ENCODE assay signal across 1 cellular context in the genomic region with DNA sequence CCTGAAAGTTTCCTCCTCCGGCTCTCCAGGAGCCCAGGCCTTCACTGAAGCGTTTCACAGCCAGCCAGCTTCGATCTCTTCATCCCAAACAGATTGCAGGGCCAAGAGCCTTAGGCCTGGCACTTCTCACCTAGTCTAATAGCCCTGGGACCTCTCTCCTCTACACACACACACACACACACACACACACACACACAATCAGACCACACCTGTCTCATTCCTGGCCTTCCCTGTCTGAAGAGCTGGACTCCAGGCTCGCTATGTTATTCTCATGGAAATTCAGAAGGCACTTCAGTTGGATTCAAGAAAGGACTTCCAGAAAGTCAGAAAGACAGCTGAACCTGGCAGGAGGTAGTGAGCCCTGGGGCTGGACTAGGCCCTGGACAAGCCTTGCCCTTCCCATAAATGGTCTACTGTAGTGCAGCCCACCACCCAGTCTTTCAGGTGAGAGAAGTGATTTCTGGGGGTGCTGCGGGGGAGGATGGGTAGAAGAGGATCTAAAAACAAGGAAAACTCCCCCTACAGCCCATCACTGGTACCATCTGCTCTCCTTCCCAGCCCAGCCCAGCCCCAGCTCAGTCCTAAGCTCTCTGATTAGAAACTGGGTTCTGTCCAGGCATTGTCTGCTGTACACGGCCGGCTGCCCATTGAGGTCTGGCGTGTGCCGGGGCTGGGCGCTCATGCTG.
TF ChIP-seq lines count a peak whose summit lies in the region.

No MANE protein-coding gene starts in this region.

TF ChIP-seq in GM12878, 131 proteins besides CTCF, POLR2A, EP300 and RAD21 (continued from another document):
- TF ChIP-seq, protein P1, sequence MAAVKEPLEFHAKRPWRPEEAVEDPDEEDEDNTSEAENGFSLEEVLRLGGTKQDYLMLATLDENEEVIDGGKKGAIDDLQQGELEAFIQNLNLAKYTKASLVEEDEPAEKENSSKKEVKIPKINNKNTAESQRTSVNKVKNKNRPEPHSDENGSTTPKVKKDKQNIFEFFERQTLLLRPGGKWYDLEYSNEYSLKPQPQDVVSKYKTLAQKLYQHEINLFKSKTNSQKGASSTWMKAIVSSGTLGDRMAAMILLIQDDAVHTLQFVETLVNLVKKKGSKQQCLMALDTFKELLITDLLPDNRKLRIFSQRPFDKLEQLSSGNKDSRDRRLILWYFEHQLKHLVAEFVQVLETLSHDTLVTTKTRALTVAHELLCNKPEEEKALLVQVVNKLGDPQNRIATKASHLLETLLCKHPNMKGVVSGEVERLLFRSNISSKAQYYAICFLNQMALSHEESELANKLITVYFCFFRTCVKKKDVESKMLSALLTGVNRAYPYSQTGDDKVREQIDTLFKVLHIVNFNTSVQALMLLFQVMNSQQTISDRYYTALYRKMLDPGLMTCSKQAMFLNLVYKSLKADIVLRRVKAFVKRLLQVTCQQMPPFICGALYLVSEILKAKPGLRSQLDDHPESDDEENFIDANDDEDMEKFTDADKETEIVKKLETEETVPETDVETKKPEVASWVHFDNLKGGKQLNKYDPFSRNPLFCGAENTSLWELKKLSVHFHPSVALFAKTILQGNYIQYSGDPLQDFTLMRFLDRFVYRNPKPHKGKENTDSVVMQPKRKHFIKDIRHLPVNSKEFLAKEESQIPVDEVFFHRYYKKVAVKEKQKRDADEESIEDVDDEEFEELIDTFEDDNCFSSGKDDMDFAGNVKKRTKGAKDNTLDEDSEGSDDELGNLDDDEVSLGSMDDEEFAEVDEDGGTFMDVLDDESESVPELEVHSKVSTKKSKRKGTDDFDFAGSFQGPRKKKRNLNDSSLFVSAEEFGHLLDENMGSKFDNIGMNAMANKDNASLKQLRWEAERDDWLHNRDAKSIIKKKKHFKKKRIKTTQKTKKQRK (IDR thresholded peaks at IDR 0.05; ENCODE audit: low read depth, low read length) = no peak
- TF ChIP-seq, protein P2, sequence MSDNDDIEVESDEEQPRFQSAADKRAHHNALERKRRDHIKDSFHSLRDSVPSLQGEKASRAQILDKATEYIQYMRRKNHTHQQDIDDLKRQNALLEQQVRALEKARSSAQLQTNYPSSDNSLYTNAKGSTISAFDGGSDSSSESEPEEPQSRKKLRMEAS (IDR thresholded peaks at IDR 0.05; ENCODE audit: low read depth, low read length) = no peak
- TF ChIP-seq, protein P3, sequence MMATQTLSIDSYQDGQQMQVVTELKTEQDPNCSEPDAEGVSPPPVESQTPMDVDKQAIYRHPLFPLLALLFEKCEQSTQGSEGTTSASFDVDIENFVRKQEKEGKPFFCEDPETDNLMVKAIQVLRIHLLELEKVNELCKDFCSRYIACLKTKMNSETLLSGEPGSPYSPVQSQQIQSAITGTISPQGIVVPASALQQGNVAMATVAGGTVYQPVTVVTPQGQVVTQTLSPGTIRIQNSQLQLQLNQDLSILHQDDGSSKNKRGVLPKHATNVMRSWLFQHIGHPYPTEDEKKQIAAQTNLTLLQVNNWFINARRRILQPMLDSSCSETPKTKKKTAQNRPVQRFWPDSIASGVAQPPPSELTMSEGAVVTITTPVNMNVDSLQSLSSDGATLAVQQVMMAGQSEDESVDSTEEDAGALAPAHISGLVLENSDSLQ (IDR thresholded peaks at IDR 0.05) = no peak
- TF ChIP-seq PML (IDR thresholded peaks at IDR 0.05; ENCODE audit: low read length) (no peak), TCF7 (IDR thresholded peaks at IDR 0.05; ENCODE audit: borderline replicate concordance) (no peak), MTA3 (IDR thresholded peaks at IDR 0.05; ENCODE audit: borderline replicate concordance, low read length) (no peak), FOS (IDR thresholded peaks at IDR 0.05; ENCODE audit: borderline replicate concordance, extremely low read depth, insufficient read length) (no peak), TCF3 (IDR thresholded peaks at IDR 0.05; ENCODE audit: borderline replicate concordance, insufficient read depth, low read depth, low read length) (no peak), SPI1 (IDR thresholded peaks at IDR 0.05; ENCODE audit: borderline replicate concordance, insufficient read depth, low read depth, low read length) (no peak), EGR1 (IDR thresholded peaks at IDR 0.05; ENCODE audit: borderline replicate concordance in 1 of 2, low read depth in 2 of 2, low read length in 2 of 2) (0 out of 3 replicates have a peak, but pooled peaks of 1 of the 2 experiments have one; percentile 36), ATF7 (IDR thresholded peaks at IDR 0.05; ENCODE audit: low read depth) (peak; percentile 25; the same call in 1 of the 2 replicates), RB1 (IDR thresholded peaks at IDR 0.05; ENCODE audit: borderline replicate concordance) (no peak), CHD2 (IDR thresholded peaks at IDR 0.05; ENCODE audit: borderline replicate concordance, low read depth, low read length) (no peak), SIN3A (IDR thresholded peaks at IDR 0.05; ENCODE audit: low read depth, low read length) (no peak), MYC (IDR thresholded peaks at IDR 0.05; ENCODE audit: insufficient read depth, insufficient read length, insufficient replicate concordance, low read length, severe bottlenecking) (no peak), YBX1 (IDR thresholded peaks at IDR 0.05) (no peak), NFXL1 (IDR thresholded peaks at IDR 0.05; ENCODE audit: borderline replicate concordance) (no peak), NBN (IDR thresholded peaks at IDR 0.05) (peak; percentile 44), SMAD1 (IDR thresholded peaks at IDR 0.05; ENCODE audit: low read depth, partially characterized antibody) (no peak), MXI1 (IDR thresholded peaks at IDR 0.05; ENCODE audit: low read depth, low read length) (0 out of 2 replicates have a peak, but pooled peaks have one; percentile 11), DPF2 (IDR thresholded peaks at IDR 0.05) (no peak), POLR2AphosphoS2 (IDR thresholded peaks at IDR 0.05; ENCODE audit: low read depth, low read length) (no peak), HDGF (IDR thresholded peaks at IDR 0.05) (peak; percentile 71; the same call in 1 of the 2 replicates), PAX8 (IDR thresholded peaks at IDR 0.05) (no peak)
- TF ChIP-seq, protein P4, sequence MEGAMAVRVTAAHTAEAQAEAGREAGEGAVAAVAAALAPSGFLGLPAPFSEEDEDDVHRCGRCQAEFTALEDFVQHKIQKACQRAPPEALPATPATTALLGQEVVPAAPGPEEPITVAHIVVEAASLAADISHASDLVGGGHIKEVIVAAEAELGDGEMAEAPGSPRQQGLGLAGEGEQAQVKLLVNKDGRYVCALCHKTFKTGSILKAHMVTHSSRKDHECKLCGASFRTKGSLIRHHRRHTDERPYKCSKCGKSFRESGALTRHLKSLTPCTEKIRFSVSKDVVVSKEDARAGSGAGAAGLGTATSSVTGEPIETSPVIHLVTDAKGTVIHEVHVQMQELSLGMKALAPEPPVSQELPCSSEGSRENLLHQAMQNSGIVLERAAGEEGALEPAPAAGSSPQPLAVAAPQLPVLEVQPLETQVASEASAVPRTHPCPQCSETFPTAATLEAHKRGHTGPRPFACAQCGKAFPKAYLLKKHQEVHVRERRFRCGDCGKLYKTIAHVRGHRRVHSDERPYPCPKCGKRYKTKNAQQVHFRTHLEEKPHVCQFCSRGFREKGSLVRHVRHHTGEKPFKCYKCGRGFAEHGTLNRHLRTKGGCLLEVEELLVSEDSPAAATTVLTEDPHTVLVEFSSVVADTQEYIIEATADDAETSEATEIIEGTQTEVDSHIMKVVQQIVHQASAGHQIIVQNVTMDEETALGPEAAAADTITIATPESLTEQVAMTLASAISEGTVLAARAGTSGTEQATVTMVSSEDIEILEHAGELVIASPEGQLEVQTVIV (IDR thresholded peaks at IDR 0.05; ENCODE audit: borderline replicate concordance, partially characterized antibody) = no peak
- TF ChIP-seq, protein P5, sequence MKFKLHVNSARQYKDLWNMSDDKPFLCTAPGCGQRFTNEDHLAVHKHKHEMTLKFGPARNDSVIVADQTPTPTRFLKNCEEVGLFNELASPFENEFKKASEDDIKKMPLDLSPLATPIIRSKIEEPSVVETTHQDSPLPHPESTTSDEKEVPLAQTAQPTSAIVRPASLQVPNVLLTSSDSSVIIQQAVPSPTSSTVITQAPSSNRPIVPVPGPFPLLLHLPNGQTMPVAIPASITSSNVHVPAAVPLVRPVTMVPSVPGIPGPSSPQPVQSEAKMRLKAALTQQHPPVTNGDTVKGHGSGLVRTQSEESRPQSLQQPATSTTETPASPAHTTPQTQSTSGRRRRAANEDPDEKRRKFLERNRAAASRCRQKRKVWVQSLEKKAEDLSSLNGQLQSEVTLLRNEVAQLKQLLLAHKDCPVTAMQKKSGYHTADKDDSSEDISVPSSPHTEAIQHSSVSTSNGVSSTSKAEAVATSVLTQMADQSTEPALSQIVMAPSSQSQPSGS (IDR thresholded peaks at IDR 0.05; ENCODE audit: low read length) = no peak
- TF ChIP-seq, protein P6, sequence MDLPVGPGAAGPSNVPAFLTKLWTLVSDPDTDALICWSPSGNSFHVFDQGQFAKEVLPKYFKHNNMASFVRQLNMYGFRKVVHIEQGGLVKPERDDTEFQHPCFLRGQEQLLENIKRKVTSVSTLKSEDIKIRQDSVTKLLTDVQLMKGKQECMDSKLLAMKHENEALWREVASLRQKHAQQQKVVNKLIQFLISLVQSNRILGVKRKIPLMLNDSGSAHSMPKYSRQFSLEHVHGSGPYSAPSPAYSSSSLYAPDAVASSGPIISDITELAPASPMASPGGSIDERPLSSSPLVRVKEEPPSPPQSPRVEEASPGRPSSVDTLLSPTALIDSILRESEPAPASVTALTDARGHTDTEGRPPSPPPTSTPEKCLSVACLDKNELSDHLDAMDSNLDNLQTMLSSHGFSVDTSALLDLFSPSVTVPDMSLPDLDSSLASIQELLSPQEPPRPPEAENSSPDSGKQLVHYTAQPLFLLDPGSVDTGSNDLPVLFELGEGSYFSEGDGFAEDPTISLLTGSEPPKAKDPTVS (IDR thresholded peaks at IDR 0.05; ENCODE audit: low read depth, low read length) = no peak
- TF ChIP-seq, protein P7, sequence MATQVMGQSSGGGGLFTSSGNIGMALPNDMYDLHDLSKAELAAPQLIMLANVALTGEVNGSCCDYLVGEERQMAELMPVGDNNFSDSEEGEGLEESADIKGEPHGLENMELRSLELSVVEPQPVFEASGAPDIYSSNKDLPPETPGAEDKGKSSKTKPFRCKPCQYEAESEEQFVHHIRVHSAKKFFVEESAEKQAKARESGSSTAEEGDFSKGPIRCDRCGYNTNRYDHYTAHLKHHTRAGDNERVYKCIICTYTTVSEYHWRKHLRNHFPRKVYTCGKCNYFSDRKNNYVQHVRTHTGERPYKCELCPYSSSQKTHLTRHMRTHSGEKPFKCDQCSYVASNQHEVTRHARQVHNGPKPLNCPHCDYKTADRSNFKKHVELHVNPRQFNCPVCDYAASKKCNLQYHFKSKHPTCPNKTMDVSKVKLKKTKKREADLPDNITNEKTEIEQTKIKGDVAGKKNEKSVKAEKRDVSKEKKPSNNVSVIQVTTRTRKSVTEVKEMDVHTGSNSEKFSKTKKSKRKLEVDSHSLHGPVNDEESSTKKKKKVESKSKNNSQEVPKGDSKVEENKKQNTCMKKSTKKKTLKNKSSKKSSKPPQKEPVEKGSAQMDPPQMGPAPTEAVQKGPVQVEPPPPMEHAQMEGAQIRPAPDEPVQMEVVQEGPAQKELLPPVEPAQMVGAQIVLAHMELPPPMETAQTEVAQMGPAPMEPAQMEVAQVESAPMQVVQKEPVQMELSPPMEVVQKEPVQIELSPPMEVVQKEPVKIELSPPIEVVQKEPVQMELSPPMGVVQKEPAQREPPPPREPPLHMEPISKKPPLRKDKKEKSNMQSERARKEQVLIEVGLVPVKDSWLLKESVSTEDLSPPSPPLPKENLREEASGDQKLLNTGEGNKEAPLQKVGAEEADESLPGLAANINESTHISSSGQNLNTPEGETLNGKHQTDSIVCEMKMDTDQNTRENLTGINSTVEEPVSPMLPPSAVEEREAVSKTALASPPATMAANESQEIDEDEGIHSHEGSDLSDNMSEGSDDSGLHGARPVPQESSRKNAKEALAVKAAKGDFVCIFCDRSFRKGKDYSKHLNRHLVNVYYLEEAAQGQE (IDR thresholded peaks at IDR 0.05; ENCODE audit: low read depth, low read length) = no peak
